ENCODE assay signal across 18 cellular contexts in genomic region chr4:128707864-128708263, GRCh38.
DNase-seq lines count a peak whose midpoint lies in the region; ATAC-seq and TF ChIP-seq lines count a peak whose summit lies in the region.
"Had no signal": no experiment of that assay in that cellular context is flagged by ENCODE, and none has a peak within 500 bp of the region (broad histone marks: within the 10 kb centered on the region; RNA-seq: fewer than 3 reads in every experiment).

No MANE protein-coding gene starts in this region.

- H3K4me2 ChIP-seq in skeletal muscle satellite cell (ENCODE audit: low read length) = peak overlapping the region; percentile 72

- intact Hi-C loops in CD14-positive monocyte (cut with micrococcal nuclease) = no loop called here

- no peaks in the 10 kb centered on the region for H3K36me3 ChIP-seq in skeletal muscle satellite cell (ENCODE audit: insufficient read depth, low read length)
- H3K36me3 ChIP-seq: tibial artery had no signal

- no peak overlapping the region for H3K27ac Mint-ChIP-seq in activated CD8-positive, alpha-beta T cell treated with anti-CD3 and anti-CD28 coated beads, Interleukin-2, amount 10 ng/mL, durations not matched to agents 7 days and 5 days
- H3K27ac Mint-ChIP-seq in CD14-positive monocyte = no peak overlapping the region
- H3K27ac Mint-ChIP-seq: activated naive CD4-positive, alpha-beta T cell treated with anti-CD3 and anti-CD28 coated beads, Interleukin-2, amount 50 U/mL, for 24 hours had no signal

- peaks cover 10% of the 10 kb centered on the region for H3K4me1 ChIP-seq in skeletal muscle satellite cell (ENCODE audit: control insufficient read depth, insufficient read depth, low read length)
- H3K4me1 ChIP-seq: tibial artery had no signal

- peak overlapping the region; percentile 14 for H3K27ac ChIP-seq in VCaP
- H3K27ac ChIP-seq: tibial artery had no signal

- peak; percentile 30 for DNase-seq in GM04503 (ENCODE audit: low read depth)
- DNase-seq in fibroblast of peridontal ligament (ENCODE audit: extremely low read depth) = peak; percentile 87
- no peak for DNase-seq in activated CD8-positive, alpha-beta T cell treated with anti-CD3 and anti-CD28 coated beads, Interleukin-2, amount 10 ng/mL, durations not matched to agents 7 days and 5 days
- no peak for DNase-seq in GOT3 (lab: John Stamatoyannopoulos, UW)
- DNase-seq in amygdala (lab: John Stamatoyannopoulos, UW) = no peak
- no peak for DNase-seq in CD14-positive monocyte (ENCODE audit: low spot score)
- DNase-seq: activated CD8-positive, alpha-beta memory T cell treated with anti-CD3 and anti-CD28 coated beads, Interleukin-2, amount 50 U/mL, for 48 hours; caudate nucleus; CD8-positive, alpha-beta memory T cell; GDM1; hypothalamus; naive thymus-derived CD8-positive, alpha-beta T cell; NCI-H1417 treated with DMSO at 0.1 percent for 48 hours; NCI-H510A treated with DMSO at 0.1 percent for 48 hours; tibial artery had no signal

- no peaks in the 10 kb centered on the region for H3K9me3 Mint-ChIP-seq in activated CD8-positive, alpha-beta T cell treated with anti-CD3 and anti-CD28 coated beads, Interleukin-2, amount 10 ng/mL, durations not matched to agents 7 days and 5 days (ENCODE audit: insufficient read depth)
- peaks cover 2 to 25% (median 7%) of the 10 kb centered on the region in 7 donors for H3K9me3 Mint-ChIP-seq in CD14-positive monocyte
- H3K9me3 Mint-ChIP-seq: activated naive CD4-positive, alpha-beta T cell treated with anti-CD3 and anti-CD28 coated beads, Interleukin-2, amount 50 U/mL, for 24 hours; naive thymus-derived CD8-positive, alpha-beta T cell had no signal

- peaks cover 8% of the 10 kb centered on the region for H3K4me1 Mint-ChIP-seq in activated CD8-positive, alpha-beta T cell treated with anti-CD3 and anti-CD28 coated beads, Interleukin-2, amount 10 ng/mL, durations not matched to agents 7 days and 5 days (ENCODE audit: low read depth)
- peaks cover 5% of the 10 kb centered on the region for H3K4me1 Mint-ChIP-seq in CD14-positive monocyte

- no peaks in the 10 kb centered on the region for H3K36me3 Mint-ChIP-seq in activated CD8-positive, alpha-beta T cell treated with anti-CD3 and anti-CD28 coated beads, Interleukin-2, amount 10 ng/mL, durations not matched to agents 7 days and 5 days (ENCODE audit: low read depth)
- no peaks in the 10 kb centered on the region for H3K36me3 Mint-ChIP-seq in CD14-positive monocyte
- H3K36me3 Mint-ChIP-seq: activated naive CD4-positive, alpha-beta T cell treated with anti-CD3 and anti-CD28 coated beads, Interleukin-2, amount 50 U/mL, for 24 hours; CD8-positive, alpha-beta memory T cell; naive thymus-derived CD8-positive, alpha-beta T cell had no signal

- peak overlapping the region; percentile 53 for H3K4me3 ChIP-seq in skeletal muscle satellite cell (ENCODE audit: low read length)
- H3K4me3 ChIP-seq: tibial artery had no signal

- TF ChIP-seq CTCF in VCaP (conservative IDR thresholded peaks at IDR 0.05) (no peak), CD14-positive monocyte (IDR thresholded peaks at IDR 0.05) (no peak)

- CTCF ChIA-PET in activated CD8-positive, alpha-beta T cell treated with anti-CD3 and anti-CD28 coated beads, Interleukin-2, amount 10 ng/mL, durations not matched to agents 7 days and 5 days (lab: Charles Lee) = no interaction called here

- no peaks in the 10 kb centered on the region for H3K9me3 ChIP-seq in skeletal muscle satellite cell (replicated peaks; ENCODE audit: low read length)
- H3K9me3 ChIP-seq: tibial artery had no signal

- no peak overlapping the region for H3K4me3 Mint-ChIP-seq in activated CD8-positive, alpha-beta T cell treated with anti-CD3 and anti-CD28 coated beads, Interleukin-2, amount 10 ng/mL, durations not matched to agents 7 days and 5 days
- H3K4me3 Mint-ChIP-seq in CD14-positive monocyte = no peak overlapping the region
- H3K4me3 Mint-ChIP-seq: activated naive CD4-positive, alpha-beta T cell treated with anti-CD3 and anti-CD28 coated beads, Interleukin-2, amount 50 U/mL, for 24 hours; CD8-positive, alpha-beta memory T cell had no signal

- H3K27me3 Mint-ChIP-seq in activated CD8-positive, alpha-beta T cell treated with anti-CD3 and anti-CD28 coated beads, Interleukin-2, amount 10 ng/mL, durations not matched to agents 7 days and 5 days (ENCODE audit: low read depth) = no peaks in the 10 kb centered on the region
- peaks cover 0 to 2% (median 0%) of the 10 kb centered on the region in 3 donors for H3K27me3 Mint-ChIP-seq in CD14-positive monocyte (ENCODE audit: low read depth in 3 of 3)
- H3K27me3 Mint-ChIP-seq: activated naive CD4-positive, alpha-beta T cell treated with anti-CD3 and anti-CD28 coated beads, Interleukin-2, amount 50 U/mL, for 24 hours had no signal

- no peak overlapping the region for H3K9ac ChIP-seq in skeletal muscle satellite cell (ENCODE audit: low read depth, low read length)

- ATAC-seq in activated CD8-positive, alpha-beta T cell treated with anti-CD3 and anti-CD28 coated beads, Interleukin-2, amount 10 ng/mL, durations not matched to agents 7 days and 5 days = no peak
- ATAC-seq: naive thymus-derived CD8-positive, alpha-beta T cell had no signal

- no peaks in the 10 kb centered on the region for H3K27me3 ChIP-seq in skeletal muscle satellite cell (ENCODE audit: control insufficient read depth, insufficient read depth, low read length)
- H3K27me3 ChIP-seq: tibial artery had no signal

- POLR2A ChIA-PET in activated CD8-positive, alpha-beta T cell treated with anti-CD3 and anti-CD28 coated beads, Interleukin-2, amount 10 ng/mL, durations not matched to agents 7 days and 5 days (lab: Charles Lee) = no interaction called here

Comparison
In these comparisons a context has a peak if more than half of its experiments do, and no peak if none do; other contexts are left out.
1. DNase-seq: peak in GM04503 (single experiment) and fibroblast of peridontal ligament (single experiment); none in activated CD8-positive, alpha-beta T cell treated with anti-CD3 and anti-CD28 coated beads, Interleukin-2, amount 10 ng/mL, durations not matched to agents 7 days and 5 days (single experiment), GOT3 (single experiment), amygdala (0 of 56) and CD14-positive monocyte (single experiment).